ENCODE assay signal across 1 cellular context in the genomic region with DNA sequence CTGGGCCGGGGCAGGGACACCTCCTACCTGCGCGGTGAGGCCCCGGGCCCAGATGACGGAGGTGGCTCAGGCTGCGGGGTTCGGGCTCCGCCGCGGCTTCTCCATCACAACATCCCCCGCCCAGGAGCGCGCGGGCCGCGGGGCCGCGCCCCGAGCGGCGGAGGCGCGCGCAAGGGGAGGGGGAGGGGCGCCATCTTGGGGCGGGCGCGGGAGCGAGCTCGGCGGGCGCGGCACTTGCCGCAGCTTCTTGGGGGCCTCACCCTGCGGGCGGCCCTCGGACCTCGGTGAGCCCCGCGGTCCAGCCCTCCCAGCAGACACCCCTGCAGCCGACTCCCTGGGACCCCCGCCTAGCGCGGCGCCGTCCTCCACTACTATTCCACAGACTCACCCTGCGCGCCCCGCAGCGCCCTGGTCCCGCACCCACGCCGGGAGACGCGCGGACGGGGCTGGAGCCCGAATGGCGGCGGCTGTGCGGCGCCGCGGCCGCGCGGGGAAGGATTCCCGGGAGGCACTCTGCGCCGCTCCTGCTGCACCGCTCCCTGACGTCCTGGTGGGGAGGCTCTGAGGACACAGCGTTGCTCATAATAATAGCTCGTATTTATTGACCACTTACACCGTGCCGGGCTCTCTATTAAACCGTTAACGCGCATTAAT.
TF ChIP-seq lines count a peak whose summit lies in the region.

Gene APBB1 (minus strand): TSS at position 137 of the 654 bp plus-strand sequence. CDS start 7,747 bp downstream, outside the sequence.

TF ChIP-seq in K562, 482 proteins besides CTCF, POLR2A, EP300 and RAD21 (continued from another document and continues in another):
- TF ChIP-seq ZNF395 (CRISPR knock-in tag; IDR thresholded peaks at IDR 0.05) (peak; percentile 62), PHF20 (IDR thresholded peaks at IDR 0.05; ENCODE audit: partially characterized antibody) (no peak), NR4A1 (CRISPR knock-in tag; IDR thresholded peaks at IDR 0.05) (no peak), NR4A1 (tag; IDR thresholded peaks at IDR 0.05) (0 out of 2 replicates have a peak, but pooled peaks have one; percentile 52), MAFK (IDR thresholded peaks at IDR 0.05; ENCODE audit: low read length) (no peak), HIVEP1 (CRISPR knock-in tag; IDR thresholded peaks at IDR 0.05) (no peak), POLR2G (IDR thresholded peaks at IDR 0.05; ENCODE audit: low read depth, low read length) (peak; percentile 84), ZNF644 (tag; IDR thresholded peaks at IDR 0.05; ENCODE audit: low read depth) (peak; percentile 76; the same call in 1 of the 2 replicates), REST (CRISPR knock-in tag; IDR thresholded peaks at IDR 0.05; ENCODE audit: low read depth) (0 out of 2 replicates have a peak, but pooled peaks have one; percentile 58), SETDB1 (IDR thresholded peaks at IDR 0.05; ENCODE audit: low read length) (no peak), RNF219 (CRISPR knock-in tag; IDR thresholded peaks at IDR 0.05) (no peak), GATAD2A (IDR thresholded peaks at IDR 0.05) (no peak), ATF7 (IDR thresholded peaks at IDR 0.05) (peak; percentile 43), ATF3 (IDR thresholded peaks at IDR 0.05) (no peak), ATF3 (CRISPR knock-in tag; conservative IDR thresholded peaks at IDR 0.05) (0 out of 2 replicates have a peak, but pooled peaks have one; percentile 33), MXI1 (IDR thresholded peaks at IDR 0.05; ENCODE audit: low read depth, low read length) (no peak), MLLT1 (IDR thresholded peaks at IDR 0.05) (no peak), BMI1 (IDR thresholded peaks at IDR 0.05; ENCODE audit: low read length) (no peak), RHOXF2B (CRISPR knock-in tag; conservative IDR thresholded peaks at IDR 0.05) (no peak), CREB3 (tag; conservative IDR thresholded peaks at IDR 0.05; ENCODE audit: low read depth) (no peak), FOXJ2 (tag; IDR thresholded peaks at IDR 0.05) (no peak), RBM25 (IDR thresholded peaks at IDR 0.05; ENCODE audit: low read depth, low read length, severe bottlenecking) (no peak), SMAD4 (CRISPR knock-in tag; conservative IDR thresholded peaks at IDR 0.05) (peak; percentile 81), MIER1 (IDR thresholded peaks at IDR 0.05; ENCODE audit: low read depth) (no peak), HNRNPL (IDR thresholded peaks at IDR 0.05; ENCODE audit: low read depth, low read length) (no peak), MTF1 (CRISPR knock-in tag; IDR thresholded peaks at IDR 0.05; ENCODE audit: borderline replicate concordance) (no peak), HEY1 (CRISPR knock-in tag; IDR thresholded peaks at IDR 0.05; ENCODE audit: borderline replicate concordance) (no peak), ERF (CRISPR knock-in tag; IDR thresholded peaks at IDR 0.05) (0 out of 2 replicates have a peak, but pooled peaks have one; percentile 12), ZNF197 (CRISPR knock-in tag; IDR thresholded peaks at IDR 0.05; ENCODE audit: low read depth) (peak; percentile 45; the same call in 1 of the 2 replicates), ZNF764 (CRISPR knock-in tag; IDR thresholded peaks at IDR 0.05; ENCODE audit: low read depth) (no peak), STAG1 (CRISPR knock-in tag; IDR thresholded peaks at IDR 0.05; ENCODE audit: borderline replicate concordance) (0 out of 2 replicates have a peak, but pooled peaks have one; percentile 32), ZZZ3 (IDR thresholded peaks at IDR 0.05) (no peak), ZNF830 (CRISPR knock-in tag; IDR thresholded peaks at IDR 0.05) (no peak), HDAC3 (IDR thresholded peaks at IDR 0.05; ENCODE audit: borderline replicate concordance, partially characterized antibody) (no peak), FOXA1 (IDR thresholded peaks at IDR 0.05; ENCODE audit: borderline replicate concordance) (no peak), POLR2B (IDR thresholded peaks at IDR 0.05; ENCODE audit: low read depth, partially characterized antibody) (no peak), ZNF175 (CRISPR knock-in tag; IDR thresholded peaks at IDR 0.05; ENCODE audit: low read depth) (peak; percentile 79; the same call in 1 of the 2 replicates)
- TF ChIP-seq, protein P1, sequence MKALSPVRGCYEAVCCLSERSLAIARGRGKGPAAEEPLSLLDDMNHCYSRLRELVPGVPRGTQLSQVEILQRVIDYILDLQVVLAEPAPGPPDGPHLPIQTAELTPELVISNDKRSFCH (CRISPR knock-in tag; IDR thresholded peaks at IDR 0.05) = no peak
- TF ChIP-seq, protein P1 (tag; IDR thresholded peaks at IDR 0.05) = peak; percentile 67; the same call in 1 of the 2 replicates
- TF ChIP-seq, protein P2, sequence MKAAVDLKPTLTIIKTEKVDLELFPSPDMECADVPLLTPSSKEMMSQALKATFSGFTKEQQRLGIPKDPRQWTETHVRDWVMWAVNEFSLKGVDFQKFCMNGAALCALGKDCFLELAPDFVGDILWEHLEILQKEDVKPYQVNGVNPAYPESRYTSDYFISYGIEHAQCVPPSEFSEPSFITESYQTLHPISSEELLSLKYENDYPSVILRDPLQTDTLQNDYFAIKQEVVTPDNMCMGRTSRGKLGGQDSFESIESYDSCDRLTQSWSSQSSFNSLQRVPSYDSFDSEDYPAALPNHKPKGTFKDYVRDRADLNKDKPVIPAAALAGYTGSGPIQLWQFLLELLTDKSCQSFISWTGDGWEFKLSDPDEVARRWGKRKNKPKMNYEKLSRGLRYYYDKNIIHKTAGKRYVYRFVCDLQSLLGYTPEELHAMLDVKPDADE (conservative IDR thresholded peaks at IDR 0.05; ENCODE audit: control insufficient read depth, low read depth, low read length) = peak; percentile 55
- TF ChIP-seq, protein P3, sequence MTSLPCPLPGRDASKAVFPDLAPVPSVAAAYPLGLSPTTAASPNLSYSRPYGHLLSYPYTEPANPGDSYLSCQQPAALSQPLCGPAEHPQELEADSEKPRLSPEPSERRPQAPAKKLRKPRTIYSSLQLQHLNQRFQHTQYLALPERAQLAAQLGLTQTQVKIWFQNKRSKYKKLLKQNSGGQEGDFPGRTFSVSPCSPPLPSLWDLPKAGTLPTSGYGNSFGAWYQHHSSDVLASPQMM (CRISPR knock-in tag; IDR thresholded peaks at IDR 0.05) = no peak
- TF ChIP-seq, protein P4, sequence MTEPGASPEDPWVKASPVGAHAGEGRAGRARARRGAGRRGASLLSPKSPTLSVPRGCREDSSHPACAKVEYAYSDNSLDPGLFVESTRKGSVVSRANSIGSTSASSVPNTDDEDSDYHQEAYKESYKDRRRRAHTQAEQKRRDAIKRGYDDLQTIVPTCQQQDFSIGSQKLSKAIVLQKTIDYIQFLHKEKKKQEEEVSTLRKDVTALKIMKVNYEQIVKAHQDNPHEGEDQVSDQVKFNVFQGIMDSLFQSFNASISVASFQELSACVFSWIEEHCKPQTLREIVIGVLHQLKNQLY (CRISPR knock-in tag; conservative IDR thresholded peaks at IDR 0.05) = no peak
- TF ChIP-seq, protein P5, sequence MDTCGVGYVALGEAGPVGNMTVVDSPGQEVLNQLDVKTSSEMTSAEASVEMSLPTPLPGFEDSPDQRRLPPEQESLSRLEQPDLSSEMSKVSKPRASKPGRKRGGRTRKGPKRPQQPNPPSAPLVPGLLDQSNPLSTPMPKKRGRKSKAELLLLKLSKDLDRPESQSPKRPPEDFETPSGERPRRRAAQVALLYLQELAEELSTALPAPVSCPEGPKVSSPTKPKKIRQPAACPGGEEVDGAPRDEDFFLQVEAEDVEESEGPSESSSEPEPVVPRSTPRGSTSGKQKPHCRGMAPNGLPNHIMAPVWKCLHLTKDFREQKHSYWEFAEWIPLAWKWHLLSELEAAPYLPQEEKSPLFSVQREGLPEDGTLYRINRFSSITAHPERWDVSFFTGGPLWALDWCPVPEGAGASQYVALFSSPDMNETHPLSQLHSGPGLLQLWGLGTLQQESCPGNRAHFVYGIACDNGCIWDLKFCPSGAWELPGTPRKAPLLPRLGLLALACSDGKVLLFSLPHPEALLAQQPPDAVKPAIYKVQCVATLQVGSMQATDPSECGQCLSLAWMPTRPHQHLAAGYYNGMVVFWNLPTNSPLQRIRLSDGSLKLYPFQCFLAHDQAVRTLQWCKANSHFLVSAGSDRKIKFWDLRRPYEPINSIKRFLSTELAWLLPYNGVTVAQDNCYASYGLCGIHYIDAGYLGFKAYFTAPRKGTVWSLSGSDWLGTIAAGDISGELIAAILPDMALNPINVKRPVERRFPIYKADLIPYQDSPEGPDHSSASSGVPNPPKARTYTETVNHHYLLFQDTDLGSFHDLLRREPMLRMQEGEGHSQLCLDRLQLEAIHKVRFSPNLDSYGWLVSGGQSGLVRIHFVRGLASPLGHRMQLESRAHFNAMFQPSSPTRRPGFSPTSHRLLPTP (IDR thresholded peaks at IDR 0.05; ENCODE audit: borderline replicate concordance, extremely low read depth, insufficient read length) = no peak
